In genomic region chr10:317219-317868, GRCh38 we compare ENCODE assay signal across 8 cellular contexts.
A peak's percentile ranks its signal among the peaks of the same experiment; 100 is the strongest.
DNase-seq lines count a peak whose midpoint lies in the region; ATAC-seq and TF ChIP-seq lines count a peak whose summit lies in the region.

No MANE protein-coding gene starts in this region.

- peaks cover 17% of the 10 kb centered on the region for H3K4me1 Mint-ChIP-seq in activated T-helper 17 cell treated with anti-CD3 and anti-CD28 coated beads, Interleukin-2, amount 50 U/mL, for 72 hours

- no peak overlapping the region for H3K4me3 ChIP-seq in esophagus squamous epithelium

- H3K36me3 ChIP-seq in esophagus squamous epithelium, result peaks cover 0 to 29% (median 0%) of the 10 kb centered on the region in 3 donors

- no peaks in the 10 kb centered on the region for H3K9me3 Mint-ChIP-seq in activated T-helper 17 cell treated with anti-CD3 and anti-CD28 coated beads, Interleukin-2, amount 50 U/mL, for 72 hours

- TF ChIP-seq POLR2A in esophagus squamous epithelium (IDR thresholded peaks at IDR 0.05), result no peak

- H3K27me3 Mint-ChIP-seq in activated T-helper 17 cell treated with anti-CD3 and anti-CD28 coated beads, Interleukin-2, amount 50 U/mL, for 72 hours, result peaks cover 3% of the 10 kb centered on the region

- H3K36me3 Mint-ChIP-seq in activated T-helper 17 cell treated with anti-CD3 and anti-CD28 coated beads, Interleukin-2, amount 50 U/mL, for 72 hours (ENCODE audit: low read depth), result no peaks in the 10 kb centered on the region

- H3K27ac Mint-ChIP-seq in activated T-helper 17 cell treated with anti-CD3 and anti-CD28 coated beads, Interleukin-2, amount 50 U/mL, for 72 hours, result peak overlapping the region; percentile 61

- H3K4me3 Mint-ChIP-seq in activated T-helper 17 cell treated with anti-CD3 and anti-CD28 coated beads, Interleukin-2, amount 50 U/mL, for 72 hours, result peak overlapping the region; percentile 54

- peak; percentile 26 for DNase-seq in activated T-cell treated with anti-CD3 and anti-CD28 coated beads, Interleukin-2, amount 50 U/mL, for 1 hour
- no peak for DNase-seq in activated T-cell treated with anti-CD3 and anti-CD28 coated beads for 4 hours
- peak; percentile 40 for DNase-seq in renal cortical epithelial cell (ENCODE audit: low read depth)
- no peak for DNase-seq in NCI-H2029 (lab: John Stamatoyannopoulos, UW)
- no peak for DNase-seq in NCI-H2081 treated with DMSO at 0.1 percent for 48 hours (lab: John Stamatoyannopoulos, UW)
- DNase-seq in esophagus squamous epithelium (lab: John Stamatoyannopoulos, UW), result no peak

- WGBS in esophagus squamous epithelium, 2 donors, result 55 to 68% methylated on average over 13 of the region's 14 CpGs

- peaks cover 0 to 22% (median 0%) of the 10 kb centered on the region in 3 donors for H3K4me1 ChIP-seq in esophagus squamous epithelium

- peak overlapping the region in 2 of 4 donors; percentile 6 to 46 for H3K27ac ChIP-seq in esophagus squamous epithelium

- H3K9me3 ChIP-seq in esophagus squamous epithelium, result no peaks in the 10 kb centered on the region

- intact Hi-C loops in esophagus squamous epithelium (cut with DNase I), result no loop called here

- H3K27me3 ChIP-seq in esophagus squamous epithelium, result no peaks in the 10 kb centered on the region

- TF ChIP-seq CTCF in esophagus squamous epithelium (IDR thresholded peaks at IDR 0.05), result no peak

- peak; percentile 90 for ATAC-seq in HG02870 (IDR thresholded peaks at IDR 0.05; ENCODE audit: unreplicated experiment)
- peak; percentile 96 for ATAC-seq in activated T-helper 17 cell treated with anti-CD3 and anti-CD28 coated beads, Interleukin-2, amount 50 U/mL, for 72 hours (replicated peaks)

Comparison
In these comparisons a context has a peak if more than half of its experiments do, and no peak if none do; other contexts are left out.
1. DNase-seq: peak in activated T-cell treated with anti-CD3 and anti-CD28 coated beads, Interleukin-2, amount 50 U/mL, for 1 hour (single experiment) and renal cortical epithelial cell (single experiment); none in activated T-cell treated with anti-CD3 and anti-CD28 coated beads for 4 hours (single experiment), NCI-H2029 (single experiment), NCI-H2081 treated with DMSO at 0.1 percent for 48 hours (single experiment) and esophagus squamous epithelium (single experiment).